ENCODE assay signal across 8 cellular contexts in the genomic region with DNA sequence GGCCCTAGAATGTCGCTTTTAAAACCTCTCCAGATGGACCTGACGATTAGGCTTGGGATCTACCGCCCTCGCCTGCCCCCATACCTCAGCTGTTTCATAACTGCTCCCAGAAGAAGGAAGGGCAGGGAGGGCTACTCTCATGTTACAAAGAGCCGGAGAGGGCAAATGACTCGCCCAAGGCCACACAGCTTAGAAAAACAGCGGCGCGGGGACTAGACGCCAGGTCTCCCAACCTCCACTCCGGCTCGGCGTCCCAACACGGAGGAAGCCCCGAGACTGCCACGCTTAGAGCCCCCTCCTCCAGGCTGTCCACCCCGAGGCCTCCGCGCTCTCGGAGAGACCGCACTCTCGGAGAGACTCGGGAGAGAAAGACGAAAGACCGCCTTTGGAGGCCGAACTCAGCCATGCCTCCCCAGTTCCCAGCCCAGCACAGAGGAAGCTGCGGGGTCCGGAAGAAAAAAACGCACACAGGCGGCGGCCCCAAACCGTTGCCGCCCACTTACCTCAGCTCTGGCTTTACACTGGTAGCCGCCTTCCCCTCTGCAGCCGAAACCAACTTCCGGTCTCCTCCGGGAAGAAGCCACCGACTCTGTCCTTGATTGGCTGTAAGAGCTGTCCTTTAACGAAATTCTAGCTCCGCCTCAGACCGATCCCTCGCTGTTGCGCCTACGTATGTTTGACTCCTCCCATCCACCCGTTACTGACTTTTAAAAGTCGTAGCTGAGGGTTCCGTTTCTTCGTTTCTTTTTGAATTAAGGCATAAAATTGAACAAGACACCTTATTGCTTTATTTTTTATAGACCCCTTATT. TPM values are rescaled to one million over a fixed set of nuclear protein-coding genes. Genes with fewer than 3 reads are reported as not detected.
A peak's percentile ranks its signal among the peaks of the same experiment; 100 is the strongest.
DNase-seq lines count a peak whose midpoint lies in the region; ATAC-seq, FAIRE-seq and TF ChIP-seq lines count a peak whose summit lies in the region.

A gene with protein sequence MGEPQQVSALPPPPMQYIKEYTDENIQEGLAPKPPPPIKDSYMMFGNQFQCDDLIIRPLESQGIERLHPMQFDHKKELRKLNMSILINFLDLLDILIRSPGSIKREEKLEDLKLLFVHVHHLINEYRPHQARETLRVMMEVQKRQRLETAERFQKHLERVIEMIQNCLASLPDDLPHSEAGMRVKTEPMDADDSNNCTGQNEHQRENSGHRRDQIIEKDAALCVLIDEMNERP (minus strand): TSS at position 549 of the 810 bp plus-strand sequence. CDS start 3,434 bp downstream, outside the sequence.

- H3K9me3 Mint-ChIP-seq in activated naive CD8-positive, alpha-beta T cell treated with anti-CD3 and anti-CD28 coated beads, Interleukin-2, amount 10 ng/mL, durations not matched to agents 7 days and 5 days: peaks cover 4% of the 10 kb centered on the region

- H4K20me1 ChIP-seq in SU-DHL-6 (ENCODE audit: low read depth, low read length): no peaks in the 10 kb centered on the region

- H3K36me3 ChIP-seq in SU-DHL-6 (ENCODE audit: low read length): peaks cover 11% of the 10 kb centered on the region
- no peaks in the 10 kb centered on the region for H3K36me3 ChIP-seq in pancreas
- peaks cover 8 to 20% (median 10%) of the 10 kb centered on the region in 3 donors for H3K36me3 ChIP-seq in tibial artery

- H3K4me2 ChIP-seq in SU-DHL-6 (ENCODE audit: low read depth, low read length, poor library complexity, severe bottlenecking): peak within 1 kb of the TSS; percentile 87

- H3K27me3 Mint-ChIP-seq in activated naive CD8-positive, alpha-beta T cell treated with anti-CD3 and anti-CD28 coated beads, Interleukin-2, amount 10 ng/mL, durations not matched to agents 7 days and 5 days: no peaks in the 10 kb centered on the region

- peak within 1 kb of the TSS; percentile 79 for H3K4me3 ChIP-seq in SU-DHL-6 (ENCODE audit: insufficient read depth, low read length, poor library complexity, severe bottlenecking)
- H3K4me3 ChIP-seq in pancreas: peak within 1 kb of the TSS; percentile 74 to 97 (median 92)
- H3K4me3 ChIP-seq in tibial artery: peak within 1 kb of the TSS; percentile 83 to 96

- TF ChIP-seq CTCF in SU-DHL-6 (IDR thresholded peaks at IDR 0.05; ENCODE audit: insufficient read depth, low read length, poor library complexity, severe bottlenecking) (no peak), pancreas (IDR thresholded peaks at IDR 0.05) (no peak), tibial artery (IDR thresholded peaks at IDR 0.05) (no peak)

- H3K27ac ChIP-seq in SU-DHL-6 (ENCODE audit: low read depth, low read length): peak within 1 kb of the TSS; percentile 66
- peak within 1 kb of the TSS; percentile 83 to 92 (median 90) for H3K27ac ChIP-seq in pancreas
- peak within 1 kb of the TSS; percentile 84 to 92 for H3K27ac ChIP-seq in tibial artery

- ATAC-seq in HG02678 (IDR thresholded peaks at IDR 0.05; ENCODE audit: unreplicated experiment): peak; percentile 99
- ATAC-seq in activated naive CD8-positive, alpha-beta T cell treated with anti-CD3 and anti-CD28 coated beads, Interleukin-2, amount 10 ng/mL, durations not matched to agents 7 days and 5 days (ENCODE audit: low read depth): peak; percentile 98
- ATAC-seq in Right ventricle myocardium superior (ENCODE audit: poor library complexity): peak; percentile 98
- peak; percentile 98 to 99 (median 99) for ATAC-seq in pancreas

- H3K4me1 ChIP-seq in pancreas: peaks cover 0 to 5% (median 0%) of the 10 kb centered on the region in 3 donors
- H3K4me1 ChIP-seq in tibial artery: peaks cover 0 to 17% (median 12%) of the 10 kb centered on the region in 4 donors

- peak; percentile 97 for FAIRE-seq in pancreas (lab: Jason Lieb, UNC)

- DNase-seq in NCI-H128 (lab: John Stamatoyannopoulos, UW; ENCODE audit: unreplicated experiment): peak; percentile 77
- DNase-seq in activated naive CD8-positive, alpha-beta T cell treated with anti-CD3 and anti-CD28 coated beads, Interleukin-2, amount 10 ng/mL, durations not matched to agents 7 days and 5 days: peak; percentile 87
- DNase-seq in Right ventricle myocardium superior: peak; percentile 93
- DNase-seq in pancreas: peak; percentile 80 to 97 (median 95)
- peak; percentile 95 to 97 for DNase-seq in tibial artery

- peak within 1 kb of the TSS; percentile 86 for H3K4me3 Mint-ChIP-seq in activated naive CD8-positive, alpha-beta T cell treated with anti-CD3 and anti-CD28 coated beads, Interleukin-2, amount 10 ng/mL, durations not matched to agents 7 days and 5 days

- H3K9me3 ChIP-seq in SU-DHL-6 (ENCODE audit: insufficient read depth, low read length): no peaks in the 10 kb centered on the region
- no peaks in the 10 kb centered on the region for H3K9me3 ChIP-seq in pancreas
- H3K9me3 ChIP-seq in tibial artery: no peaks in the 10 kb centered on the region

- H3K9me2 ChIP-seq in SU-DHL-6 (replicated peaks; ENCODE audit: insufficient read depth, low read length): no peaks in the 10 kb centered on the region

- intact Hi-C loops in Right ventricle myocardium superior (cut with DNase I): no loop called here
- intact Hi-C loops in pancreas (cut with DNase I): no loop called here
- intact Hi-C loops in tibial artery (cut with DNase I; ENCODE audit: low total_unique reads): no loop called here

- H3F3A ChIP-seq in SU-DHL-6 (ENCODE audit: insufficient read depth): 0 out of 2 replicates have a peak, but pooled peaks cover 5% of the 10 kb centered on the region

- peak within 1 kb of the TSS; percentile 96 for H3K27ac Mint-ChIP-seq in activated naive CD8-positive, alpha-beta T cell treated with anti-CD3 and anti-CD28 coated beads, Interleukin-2, amount 10 ng/mL, durations not matched to agents 7 days and 5 days

- H2AFZ ChIP-seq in SU-DHL-6 (ENCODE audit: low read depth, low read length, severe bottlenecking): peak within 1 kb of the TSS; percentile 90

- POLR2A ChIA-PET in activated naive CD8-positive, alpha-beta T cell treated with anti-CD3 and anti-CD28 coated beads, Interleukin-2, amount 10 ng/mL, durations not matched to agents 7 days and 5 days (lab: Charles Lee): interaction anchor here (0.5 to 3.1 kb wide), 50 partner anchors 9 to 601 kb away, joined by 3 to 60 read pairs (median 4); a partner anchor contains a TSS

- peak; percentile 84 for TF ChIP-seq POLR2A in GM10847 (IDR thresholded peaks at IDR 0.05; ENCODE audit: extremely low read depth, insufficient read length)

- peak within 1 kb of the TSS; percentile 86 for H3K9ac ChIP-seq in SU-DHL-6 (ENCODE audit: low read length)

- 0 to 1% methylated on average over 47 to 48 of the region's 48 CpGs for WGBS in pancreas, 2 donors

- H3K36me3 Mint-ChIP-seq in activated naive CD8-positive, alpha-beta T cell treated with anti-CD3 and anti-CD28 coated beads, Interleukin-2, amount 10 ng/mL, durations not matched to agents 7 days and 5 days: peaks cover 31% of the 10 kb centered on the region

- H3K79me2 ChIP-seq in SU-DHL-6 (ENCODE audit: insufficient read depth, low read length): peaks cover 35% of the 10 kb centered on the region

- no peaks in the 10 kb centered on the region for H3K27me3 ChIP-seq in SU-DHL-6 (ENCODE audit: low read length)
- no peaks in the 10 kb centered on the region for H3K27me3 ChIP-seq in pancreas
- H3K27me3 ChIP-seq in tibial artery: no peaks in the 10 kb centered on the region

- peaks cover 23% of the 10 kb centered on the region for H3K4me1 Mint-ChIP-seq in activated naive CD8-positive, alpha-beta T cell treated with anti-CD3 and anti-CD28 coated beads, Interleukin-2, amount 10 ng/mL, durations not matched to agents 7 days and 5 days

RNA-seq across cellular contexts. Expression of the gene that starts here (rescaled TPM):
- total RNA-seq in activated naive CD8-positive, alpha-beta T cell treated with anti-CD3 and anti-CD28 coated beads, Interleukin-2, amount 10 ng/mL, durations not matched to agents 7 days and 5 days: 10 to 100 TPM; 15.3 to 15.5 TPM
- total RNA-seq in Right ventricle myocardium superior: 9.5 TPM
- 1 to 10 TPM; 3.7 to 5.7 (median 4.4) TPM for total RNA-seq in pancreas
- polyA plus RNA-seq in pancreas: 10 to 100 TPM in 1 of 2 donors, 1 to 10 TPM in 1; 7.1 to 13.2 TPM

Comparison
In these comparisons a context has a peak if more than half of its experiments do, and no peak if none do; other contexts are left out.
1. Peak in every context shown above with its lines: DNase-seq, ATAC-seq, H3K4me3 ChIP-seq and H3K27ac ChIP-seq.